8 cellular contexts compared by ENCODE assay signal in the genomic region with DNA sequence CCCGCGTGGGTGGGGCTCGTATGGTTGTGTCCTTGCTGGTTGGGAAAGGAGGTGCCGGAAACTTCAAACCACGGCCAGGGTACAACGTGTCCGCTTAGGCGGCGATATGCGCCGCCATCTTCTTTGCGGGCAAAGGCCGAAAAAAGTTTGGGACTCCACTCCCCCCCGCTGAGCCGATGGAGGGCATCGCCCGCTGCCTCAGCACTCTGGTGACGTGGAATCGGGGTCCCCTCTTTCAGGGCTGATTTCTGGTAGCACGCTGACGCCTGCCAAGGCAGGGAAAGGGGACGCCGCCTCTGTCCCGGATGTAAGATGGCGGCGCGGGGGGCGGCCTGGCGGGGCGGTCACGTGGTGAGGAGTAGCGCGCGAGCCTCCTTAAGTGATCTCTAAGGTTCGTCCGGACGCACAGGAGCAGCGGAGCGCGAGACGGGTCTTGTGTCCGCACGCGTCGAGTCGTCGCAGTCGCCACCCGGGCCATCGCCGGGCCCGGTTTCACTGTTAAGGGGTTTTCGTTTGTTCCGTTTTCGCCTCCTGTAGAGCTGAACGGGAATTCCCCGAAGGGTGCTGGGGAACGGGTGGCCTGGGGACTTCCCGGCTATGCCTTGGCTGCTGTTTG.
DNase-seq lines count a peak whose midpoint lies in the region; ATAC-seq, FAIRE-seq and TF ChIP-seq lines count a peak whose summit lies in the region.

No MANE protein-coding gene starts in this region.

- H4K20me1 ChIP-seq in H1 (replicated peaks in 1 of 2; ENCODE audit: control insufficient read depth in 1 of 2, insufficient read depth in 2 of 2, low read length in 2 of 2): peaks cover 4 to 6% of the 10 kb centered on the region in 2 experiments

- peak overlapping the region; percentile 84; the same call in 1 of the 2 replicates for H2BK15ac ChIP-seq in H1 (ENCODE audit: low read length)

- H4K5ac ChIP-seq in H1 (ENCODE audit: insufficient read length, low read depth, low read length): peak overlapping the region; percentile 99

- DNase-seq in COLO668 (lab: John Stamatoyannopoulos, UW; ENCODE audit: unreplicated experiment) (peak; percentile 92), HT-29 (ENCODE audit: low spot score) (peak; percentile 87), H1 (ENCODE audit: low read depth in 1 of 2, low spot score in 2 of 2) (peak; percentile 79 to 93), mesenteric fat pad (ENCODE audit: low spot score) (peak; percentile 95)
- peak; percentile 89 for DNase-seq in NK-92 treated with Interleukin-12 subunit alpha and Interleukin-12 subunit beta, amount 100 ng/mL, for 24 hours (lab: John Stamatoyannopoulos, UW)
- DNase-seq in activated CD8-positive, alpha-beta memory T cell treated with anti-CD3 and anti-CD28 coated beads for 48 hours (ENCODE audit: low read depth in 2 of 3, low spot score in 2 of 3): peak; percentile 77 to 90 (median 77)
- DNase-seq in stimulated activated CD8-positive, alpha-beta memory T cell treated with anti-CD3 and anti-CD28 coated beads, Interleukin-15, amount 100 ng/mL, for 1 hour (ENCODE audit: low read depth): peak; percentile 70

- peak; percentile 63 for ATAC-seq in GM21360 (IDR thresholded peaks at IDR 0.05; ENCODE audit: unreplicated experiment)

- peak overlapping the region; percentile 66 to 80 for H3K4me2 ChIP-seq in H1 (ENCODE audit: insufficient read depth in 1 of 2, low read depth in 2 of 2, low read length in 2 of 2)

- peak overlapping the region; percentile 89; the same call in 1 of the 2 replicates for H2AFZ ChIP-seq in H1 (ENCODE audit: low read length)

- no peak for FAIRE-seq in H1 (lab: Jason Lieb, UNC)

- no peaks in the 10 kb centered on the region for H3K27me3 ChIP-seq in H1 (replicated peaks in 1 of 4; ENCODE audit: control insufficient read depth in 3 of 4, extremely low read depth in 1 of 4, insufficient read depth in 3 of 4, low read length in 3 of 4)

- H3K9ac ChIP-seq in H1 (replicated peaks in 1 of 4; ENCODE audit: extremely low read depth in 1 of 4, low read depth in 3 of 4, low read length in 3 of 4): peak overlapping the region; percentile 75 to 97 (median 92)

- peak overlapping the region; percentile 92 for H2BK12ac ChIP-seq in H1 (ENCODE audit: low read depth, low read length)

- H3K4me1 ChIP-seq in H1 (replicated peaks in 1 of 4; ENCODE audit: control insufficient read depth in 3 of 4, insufficient read depth in 4 of 4, low read length in 3 of 4): peaks cover 0 to 6% (median 4%) of the 10 kb centered on the region in 4 experiments; a peak in 5 of 7 replicates

- TF ChIP-seq EP300 in H1 (IDR thresholded peaks at IDR 0.05; ENCODE audit: borderline replicate concordance in 1 of 2, low read depth in 2 of 2, low read length in 2 of 2): peak in 1 of 2 experiments; percentile 7; a peak in 1 of 3 replicates

- peak overlapping the region; percentile 96 for H2BK5ac ChIP-seq in H1 (ENCODE audit: low read depth, low read length)

- H3K56ac ChIP-seq in H1 (replicated peaks; ENCODE audit: insufficient read length, low read depth, low read length): peak overlapping the region; percentile 97

- TF ChIP-seq POLR2A in H1 (IDR thresholded peaks at IDR 0.05; ENCODE audit: control extremely low read depth in 1 of 2, low read depth in 2 of 2, low read length in 2 of 2): peak; percentile 45 to 96

- no peak for TF ChIP-seq CTCF in H1 (IDR thresholded peaks at IDR 0.05; ENCODE audit: control extremely low read depth in 1 of 3, insufficient read depth in 1 of 3, low read depth in 1 of 3, low read length in 3 of 3)

- H2BK20ac ChIP-seq in H1 (ENCODE audit: low read length): no peak overlapping the region

- H3K14ac ChIP-seq in H1 (ENCODE audit: insufficient read length): peak overlapping the region; percentile 35

- peak overlapping the region; percentile 100 for H4K8ac ChIP-seq in H1 (ENCODE audit: extremely low read depth, insufficient read depth, low read length)

- WGBS in H1 (ENCODE audit: extremely low coverage in 1 of 2, insufficient coverage in 1 of 2, insufficient read length in 1 of 2, insufficient replicate concordance in 2 of 2, low coverage in 1 of 2, low lambda C conversion rate in 2 of 2, missing lambda C conversion rate in 1 of 2), 2 experiments: 3% methylated on average over 58 of the region's 59 CpGs; no CpG with 5 or more reads in 1 of the 2 experiments

- peak overlapping the region; percentile 72 to 79 (median 73) for H3K4me3 ChIP-seq in H1 (ENCODE audit: extremely low read depth in 1 of 4, insufficient read depth in 2 of 4, low read depth in 3 of 4, low read length in 4 of 4)

- H4K91ac ChIP-seq in H1 (replicated peaks; ENCODE audit: insufficient read length, low read length): peak overlapping the region; percentile 81

- CTCF ChIA-PET in H1 (lab: Charles Lee; ENCODE audit: partially characterized antibody): interaction anchor here (0.8 to 2.9 kb wide), 15 partner anchors 8 to 211 kb away, joined by 3 to 17 read pairs (median 3); no protein-coding TSS in a partner anchor

- H3K18ac ChIP-seq in H1 (ENCODE audit: extremely low read depth, low read length): peak overlapping the region; percentile 96

- H2BK120ac ChIP-seq in H1 (replicated peaks; ENCODE audit: low read depth, low read length): peak overlapping the region; percentile 30

- peak overlapping the region; percentile 99 for H3K27ac ChIP-seq in H1 (ENCODE audit: low read depth, low read length)

- H3K79me1 ChIP-seq in H1 (ENCODE audit: low read depth, low read length): no peaks in the 10 kb centered on the region

- no peaks in the 10 kb centered on the region for H3K23me2 ChIP-seq in H1 (ENCODE audit: low read depth, low read length)

- POLR2A ChIA-PET in H1 (lab: Charles Lee; ENCODE audit: partially characterized antibody): interaction anchor here (0.6 to 3.5 kb wide), 31 partner anchors 10 to 393 kb away, joined by 3 to 27 read pairs (median 5); no protein-coding TSS in a partner anchor

- peak overlapping the region; percentile 85 for H3K4ac ChIP-seq in H1 (replicated peaks; ENCODE audit: insufficient read length, low read depth, low read length)

- no peaks in the 10 kb centered on the region for H3K9me3 ChIP-seq in H1 (ENCODE audit: insufficient read depth in 2 of 2, low read depth in 1 of 2, low read length in 1 of 2)

- no peak overlapping the region for H2AK5ac ChIP-seq in H1 (ENCODE audit: low read depth, low read length)

- peaks cover 0 to 38% of the 10 kb centered on the region in 2 experiments; a peak in 3 of 4 replicates for H3K79me2 ChIP-seq in H1 (ENCODE audit: control insufficient read depth in 1 of 2, insufficient read depth in 2 of 2, low read length in 2 of 2)

- no peak for TF ChIP-seq RAD21 in H1 (IDR thresholded peaks at IDR 0.05 in 1 of 2, conservative IDR thresholded peaks at IDR 0.05 in 1 of 2; ENCODE audit: low read depth in 2 of 2, low read length in 2 of 2)

- H3K36me3 ChIP-seq in H1 (ENCODE audit: control insufficient read depth in 2 of 4, insufficient read depth in 4 of 4, low read length in 3 of 4): no peaks in the 10 kb centered on the region

- H3K23ac ChIP-seq in H1 (ENCODE audit: insufficient read length): no peak overlapping the region

TF ChIP-seq in H1, 55 proteins besides CTCF, POLR2A, EP300 and RAD21 (continues in another document):
- TF ChIP-seq, protein P1, sequence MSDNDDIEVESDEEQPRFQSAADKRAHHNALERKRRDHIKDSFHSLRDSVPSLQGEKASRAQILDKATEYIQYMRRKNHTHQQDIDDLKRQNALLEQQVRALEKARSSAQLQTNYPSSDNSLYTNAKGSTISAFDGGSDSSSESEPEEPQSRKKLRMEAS (IDR thresholded peaks at IDR 0.05): peak; percentile 95
- TF ChIP-seq CBX8 (IDR thresholded peaks at IDR 0.05; ENCODE audit: borderline replicate concordance, low read depth, low read length) (no peak), NANOG (IDR thresholded peaks at IDR 0.05; ENCODE audit: insufficient read depth, low read depth, low read length, poor library complexity, severe bottlenecking) (peak; percentile 42), JUND (IDR thresholded peaks at IDR 0.05; ENCODE audit: low read length) (no peak; the same call in 1 of the 2 replicates), SUZ12 (IDR thresholded peaks at IDR 0.05; ENCODE audit: low read length) (no peak), HDAC2 (IDR thresholded peaks at IDR 0.05; ENCODE audit: borderline replicate concordance in 1 of 2, low read depth in 2 of 2, low read length in 2 of 2) (peak in 1 of 2 experiments; percentile 13; a peak in 1 of 4 replicates), POLR2AphosphoS5 (IDR thresholded peaks at IDR 0.05; ENCODE audit: low read depth, low read length) (peak; percentile 92), JUN (IDR thresholded peaks at IDR 0.05; ENCODE audit: low read depth, low read length) (no peak), BCL11A (IDR thresholded peaks at IDR 0.05; ENCODE audit: low read depth in 2 of 2, low read length in 2 of 2) (no peak), BACH1 (IDR thresholded peaks at IDR 0.05; ENCODE audit: low read length) (peak; percentile 12; the same call in 1 of the 2 replicates), RXRA (IDR thresholded peaks at IDR 0.05; ENCODE audit: insufficient read depth, low read depth, low read length) (no peak), SP4 (IDR thresholded peaks at IDR 0.05; ENCODE audit: low read length) (peak; percentile 82; the same call in 1 of the 2 replicates), RFX5 (IDR thresholded peaks at IDR 0.05; ENCODE audit: borderline replicate concordance, low read depth, low read length) (no peak), TAF7 (optimal IDR thresholded peaks at IDR 0.05; ENCODE audit: borderline replicate concordance, low read depth, low read length) (peak; percentile 79), KDM4A (IDR thresholded peaks at IDR 0.05; ENCODE audit: low read depth, low read length, severe bottlenecking) (peak; percentile 59), POU5F1 (IDR thresholded peaks at IDR 0.05; ENCODE audit: low read depth, low read length) (no peak), CREB1 (IDR thresholded peaks at IDR 0.05) (peak; percentile 90), YY1 (IDR thresholded peaks at IDR 0.05; ENCODE audit: low read depth, low read length) (peak; percentile 96), CHD2 (IDR thresholded peaks at IDR 0.05; ENCODE audit: low read length) (peak; percentile 37; the same call in 1 of the 2 replicates)
- TF ChIP-seq, protein P2, sequence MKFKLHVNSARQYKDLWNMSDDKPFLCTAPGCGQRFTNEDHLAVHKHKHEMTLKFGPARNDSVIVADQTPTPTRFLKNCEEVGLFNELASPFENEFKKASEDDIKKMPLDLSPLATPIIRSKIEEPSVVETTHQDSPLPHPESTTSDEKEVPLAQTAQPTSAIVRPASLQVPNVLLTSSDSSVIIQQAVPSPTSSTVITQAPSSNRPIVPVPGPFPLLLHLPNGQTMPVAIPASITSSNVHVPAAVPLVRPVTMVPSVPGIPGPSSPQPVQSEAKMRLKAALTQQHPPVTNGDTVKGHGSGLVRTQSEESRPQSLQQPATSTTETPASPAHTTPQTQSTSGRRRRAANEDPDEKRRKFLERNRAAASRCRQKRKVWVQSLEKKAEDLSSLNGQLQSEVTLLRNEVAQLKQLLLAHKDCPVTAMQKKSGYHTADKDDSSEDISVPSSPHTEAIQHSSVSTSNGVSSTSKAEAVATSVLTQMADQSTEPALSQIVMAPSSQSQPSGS (IDR thresholded peaks at IDR 0.05; ENCODE audit: low read length): peak; percentile 76

Comparison
In these comparisons a context has a peak if more than half of its experiments do, and no peak if none do; other contexts are left out.
1. Peak in every context shown above with its lines: DNase-seq, ATAC-seq, H3K4me3 ChIP-seq and H3K27ac ChIP-seq.